9 cellular contexts compared by ENCODE assay signal in the genomic region with DNA sequence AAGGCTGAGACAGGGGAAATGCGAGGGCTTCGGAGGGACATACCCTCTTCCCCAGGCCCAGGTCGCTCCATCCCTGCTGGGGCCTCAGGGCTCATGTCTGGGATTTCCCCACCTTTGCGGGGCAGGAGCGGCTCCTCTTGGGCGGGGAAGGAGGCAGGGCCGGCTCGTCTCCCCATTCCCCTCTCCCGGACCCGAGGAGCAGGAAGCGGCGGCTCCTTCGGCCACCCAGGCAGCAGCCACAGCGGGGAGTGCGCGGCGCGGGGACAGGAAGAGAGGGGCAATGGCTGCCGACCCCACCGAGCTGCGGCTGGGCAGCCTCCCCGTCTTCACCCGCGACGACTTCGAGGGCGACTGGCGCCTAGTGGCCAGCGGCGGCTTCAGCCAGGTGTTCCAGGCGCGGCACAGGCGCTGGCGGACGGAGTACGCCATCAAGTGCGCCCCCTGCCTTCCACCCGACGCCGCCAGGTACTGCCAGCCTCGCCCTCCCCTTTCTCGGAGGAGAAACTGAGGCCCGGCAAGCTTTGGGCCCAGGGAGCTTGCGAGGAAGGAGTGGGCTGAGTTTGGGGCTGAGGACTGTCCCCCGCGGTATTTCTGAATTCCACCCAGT. TPM values are rescaled to one million over a fixed set of nuclear protein-coding genes. Genes with fewer than 3 reads are reported as not detected.
A peak's percentile ranks its signal among the peaks of the same experiment; 100 is the strongest.
DNase-seq lines count a peak whose midpoint lies in the region; ATAC-seq, FAIRE-seq and TF ChIP-seq lines count a peak whose summit lies in the region.
"Had no signal": no experiment of that assay in that cellular context is flagged by ENCODE, and none has a peak within 500 bp of the region (broad histone marks: within the 10 kb centered on the region; RNA-seq: fewer than 3 reads in every experiment).

A gene with protein sequence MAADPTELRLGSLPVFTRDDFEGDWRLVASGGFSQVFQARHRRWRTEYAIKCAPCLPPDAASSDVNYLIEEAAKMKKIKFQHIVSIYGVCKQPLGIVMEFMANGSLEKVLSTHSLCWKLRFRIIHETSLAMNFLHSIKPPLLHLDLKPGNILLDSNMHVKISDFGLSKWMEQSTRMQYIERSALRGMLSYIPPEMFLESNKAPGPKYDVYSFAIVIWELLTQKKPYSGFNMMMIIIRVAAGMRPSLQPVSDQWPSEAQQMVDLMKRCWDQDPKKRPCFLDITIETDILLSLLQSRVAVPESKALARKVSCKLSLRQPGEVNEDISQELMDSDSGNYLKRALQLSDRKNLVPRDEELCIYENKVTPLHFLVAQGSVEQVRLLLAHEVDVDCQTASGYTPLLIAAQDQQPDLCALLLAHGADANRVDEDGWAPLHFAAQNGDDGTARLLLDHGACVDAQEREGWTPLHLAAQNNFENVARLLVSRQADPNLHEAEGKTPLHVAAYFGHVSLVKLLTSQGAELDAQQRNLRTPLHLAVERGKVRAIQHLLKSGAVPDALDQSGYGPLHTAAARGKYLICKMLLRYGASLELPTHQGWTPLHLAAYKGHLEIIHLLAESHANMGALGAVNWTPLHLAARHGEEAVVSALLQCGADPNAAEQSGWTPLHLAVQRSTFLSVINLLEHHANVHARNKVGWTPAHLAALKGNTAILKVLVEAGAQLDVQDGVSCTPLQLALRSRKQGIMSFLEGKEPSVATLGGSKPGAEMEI (plus strand): TSS at position 175 of the 607 bp plus-strand sequence. CDS start 106 bp downstream, at position 281.

- H3K9me3 Mint-ChIP-seq in Calu3 (ENCODE audit: low read depth, unreplicated experiment) (no peaks in the 10 kb centered on the region), neural crest cell (no peaks in the 10 kb centered on the region), HFFc6 (no peaks in the 10 kb centered on the region)

- H4K20me1 ChIP-seq in endothelial cell of umbilical vein (replicated peaks; ENCODE audit: control insufficient read depth, extremely low read depth, insufficient read depth, low read length): no peaks in the 10 kb centered on the region

- H3K27me3 Mint-ChIP-seq in Calu3 (ENCODE audit: unreplicated experiment) (no peaks in the 10 kb centered on the region), neural crest cell (ENCODE audit: low read depth) (peaks cover 13% of the 10 kb centered on the region), HFFc6 (ENCODE audit: insufficient read depth) (peaks cover under 1% of the 10 kb centered on the region; the same call in 1 of the 2 replicates)

- FAIRE-seq in endothelial cell of umbilical vein (lab: Jason Lieb, UNC): no peak

- H3K27me3 ChIP-seq in endothelial cell of umbilical vein (ENCODE audit: control insufficient read depth in 2 of 2, insufficient read depth in 2 of 2, low read length in 2 of 2): peaks cover 4 to 5% of the 10 kb centered on the region in 2 experiments

- peaks cover 24% of the 10 kb centered on the region for H3K4me1 ChIP-seq in endothelial cell of umbilical vein (ENCODE audit: control insufficient read depth, extremely low read depth, insufficient read depth, low read length)

- DNase-seq in Calu3 (peak; percentile 31), endothelial cell of umbilical vein (ENCODE audit: low read depth, low spot score) (no peak), neural crest cell (ENCODE audit: low read depth, low spot score) (peak; percentile 19), SIG-M5 treated with dmso at 0.1 percent for 504 hours (lab: John Stamatoyannopoulos, UW; ENCODE audit: unreplicated experiment) (no peak), HFFc6 (no peak), GF-D8 (lab: John Stamatoyannopoulos, UW) (no peak)
- DNase-seq: COR-L47 had no signal

- no peaks in the 10 kb centered on the region for H3K4me1 Mint-ChIP-seq in Calu3 (ENCODE audit: low read depth, unreplicated experiment)
- H3K4me1 Mint-ChIP-seq in neural crest cell: no peaks in the 10 kb centered on the region
- peaks cover 9% of the 10 kb centered on the region for H3K4me1 Mint-ChIP-seq in HFFc6 (ENCODE audit: low read depth)

- no peaks in the 10 kb centered on the region for H3K36me3 Mint-ChIP-seq in Calu3 (ENCODE audit: insufficient read depth, unreplicated experiment)
- no peaks in the 10 kb centered on the region for H3K36me3 Mint-ChIP-seq in neural crest cell (ENCODE audit: low read depth)
- H3K36me3 Mint-ChIP-seq in HFFc6 (ENCODE audit: low read depth): no peaks in the 10 kb centered on the region

- H3K9ac ChIP-seq in endothelial cell of umbilical vein (replicated peaks; ENCODE audit: extremely low read depth, insufficient read depth, low read length): no peak within 1 kb of the TSS

- H3K4me3 ChIP-seq in endothelial cell of umbilical vein (replicated peaks in 1 of 3; ENCODE audit: insufficient read depth in 1 of 3, low read depth in 1 of 3, low read length in 3 of 3): peak within 1 kb of the TSS in 1 of 3 experiments; percentile 3

- H2AFZ ChIP-seq in endothelial cell of umbilical vein (ENCODE audit: low read depth, low read length): peak within 1 kb of the TSS; percentile 43

- no peak within 1 kb of the TSS for H3K27ac Mint-ChIP-seq in Calu3 (ENCODE audit: unreplicated experiment)
- H3K27ac Mint-ChIP-seq in neural crest cell (ENCODE audit: unreplicated experiment): no peak within 1 kb of the TSS
- H3K27ac Mint-ChIP-seq in HFFc6: no peak within 1 kb of the TSS

- POLR2A ChIA-PET in endothelial cell of umbilical vein (lab: Charles Lee): no interaction called here

- no peaks in the 10 kb centered on the region for H3K36me3 ChIP-seq in endothelial cell of umbilical vein (ENCODE audit: control insufficient read depth in 2 of 2, extremely low read depth in 1 of 2, insufficient read depth in 2 of 2, low read length in 2 of 2)

- TF ChIP-seq CTCF in Calu3 (IDR thresholded peaks at IDR 0.05; ENCODE audit: unreplicated experiment): no peak
- 0 out of 2 replicates have a peak, but pooled peaks have one; percentile 10 for TF ChIP-seq CTCF in LNCAP (IDR thresholded peaks at IDR 0.05)
- TF ChIP-seq CTCF in endothelial cell of umbilical vein (IDR thresholded peaks at IDR 0.05; ENCODE audit: extremely low read depth in 1 of 2, insufficient read depth in 1 of 2, low read depth in 1 of 2, low read length in 2 of 2): peak; percentile 25 to 63
- TF ChIP-seq CTCF in neural crest cell (conservative IDR thresholded peaks at IDR 0.05): peak; percentile 61
- no peak for TF ChIP-seq CTCF in HFFc6 (IDR thresholded peaks at IDR 0.05)

- CTCF ChIA-PET in Calu3 (lab: Charles Lee): no interaction called here
- CTCF ChIA-PET in endothelial cell of umbilical vein (lab: Charles Lee): no interaction called here

- no peak within 1 kb of the TSS for H3K27ac ChIP-seq in endothelial cell of umbilical vein (ENCODE audit: insufficient read depth, low read depth, low read length)

- no peak for ATAC-seq in GM18519 (IDR thresholded peaks at IDR 0.05; ENCODE audit: low FRiP score, unreplicated experiment)

- BruUV-seq in Calu3 (replicated peaks; lab: Mats Ljungman, UMichigan) (no TSS peak), endothelial cell of umbilical vein (replicated peaks; lab: Mats Ljungman, UMichigan) (no TSS peak)

- no peak for TF ChIP-seq POLR2A in endothelial cell of umbilical vein (IDR thresholded peaks at IDR 0.05; ENCODE audit: low read depth, low read length)

- H3K79me2 ChIP-seq in endothelial cell of umbilical vein (ENCODE audit: control insufficient read depth, insufficient read depth, low read length): no peaks in the 10 kb centered on the region

- H3K4me3 Mint-ChIP-seq in Calu3 (ENCODE audit: low read depth, unreplicated experiment) (no peak within 1 kb of the TSS), neural crest cell (no peak within 1 kb of the TSS), HFFc6 (no peak within 1 kb of the TSS)

- H3K9me3 ChIP-seq in endothelial cell of umbilical vein (replicated peaks; ENCODE audit: control insufficient read depth, insufficient read depth, low read length): no peaks in the 10 kb centered on the region

- no peak within 1 kb of the TSS for H3K4me2 ChIP-seq in endothelial cell of umbilical vein (ENCODE audit: insufficient read depth, low read length)

- dilution Hi-C loops in endothelial cell of umbilical vein (cut with MboI; ENCODE audit: extremely low pct_ligation_motif_present, low sequenced_read_pairs): no loop called here

- intact Hi-C loops in Calu3 (cut with micrococcal nuclease; ENCODE audit: unreplicated experiment): no loop called here
- intact Hi-C loops in endothelial cell of umbilical vein (cut with micrococcal nuclease): loop anchor here (5.0 to 10.0 kb wide), 3 partner anchors 385 to 1103 kb away; a partner anchor contains a TSS

- no peaks in the 10 kb centered on the region for H3K9me1 ChIP-seq in endothelial cell of umbilical vein (replicated peaks; ENCODE audit: control insufficient read depth, extremely low read depth, insufficient read depth, low read length)

TF ChIP-seq in endothelial cell of umbilical vein, 7 proteins besides CTCF, POLR2A, EP300 and RAD21:
- TF ChIP-seq POLR2AphosphoS5 (IDR thresholded peaks at IDR 0.05; ENCODE audit: insufficient read depth, low read depth, low read length): no peak

RNA-seq across cellular contexts. Expression of the gene that starts here (rescaled TPM):
- 0.56 and 0.90 TPM in 2 replicates for total RNA-seq in Calu3 (2022)
- not detected in 2 replicates for total RNA-seq in endothelial cell of umbilical vein
- 0.05 TPM in 1 of 2 replicates, not detected in the other for polyA plus RNA-seq in endothelial cell of umbilical vein
- polyA plus RNA-seq in endothelial cell of umbilical vein (2011; cell fraction: cytosol; rRNA removed): 0.01 and 0.04 TPM in 2 replicates
- polyA plus RNA-seq in endothelial cell of umbilical vein (2011; cell fraction: nucleus; rRNA removed): 0.05 and 0.13 TPM in 2 replicates
- not detected in 2 replicates for polyA plus RNA-seq in endothelial cell of umbilical vein (2012)
- polyA minus RNA-seq in endothelial cell of umbilical vein: 0.08 TPM in 1 of 2 replicates, not detected in the other
- not detected for polyA minus RNA-seq in endothelial cell of umbilical vein (2011; cell fraction: cytosol; rRNA and poly(A)+ RNA removed)
- polyA minus RNA-seq in endothelial cell of umbilical vein (2011; cell fraction: nucleus; rRNA and poly(A)+ RNA removed): not detected in 2 replicates
- 0.09 TPM in 1 of 2 replicates, not detected in the other for total RNA-seq in neural crest cell
- not detected for total RNA-seq in HFFc6 (2021; fragmentation: NEBNext Ultra II Directional; extraction: Animal tissue kit (Norgen Biotek cat#: 25700))

Comparison
In these comparisons a context has a peak if more than half of its experiments do, and no peak if none do; other contexts are left out.
1. Peak in DNase-seq in Calu3; RNA of the gene not detected or under 1 TPM.
2. Peak in DNase-seq in neural crest cell; RNA of the gene not detected or under 1 TPM.
3. CTCF ChIP-seq: peak in LNCAP (single experiment), endothelial cell of umbilical vein (2 of 2) and neural crest cell (single experiment); none in Calu3 (single experiment) and HFFc6 (single experiment).